In the genomic region with DNA sequence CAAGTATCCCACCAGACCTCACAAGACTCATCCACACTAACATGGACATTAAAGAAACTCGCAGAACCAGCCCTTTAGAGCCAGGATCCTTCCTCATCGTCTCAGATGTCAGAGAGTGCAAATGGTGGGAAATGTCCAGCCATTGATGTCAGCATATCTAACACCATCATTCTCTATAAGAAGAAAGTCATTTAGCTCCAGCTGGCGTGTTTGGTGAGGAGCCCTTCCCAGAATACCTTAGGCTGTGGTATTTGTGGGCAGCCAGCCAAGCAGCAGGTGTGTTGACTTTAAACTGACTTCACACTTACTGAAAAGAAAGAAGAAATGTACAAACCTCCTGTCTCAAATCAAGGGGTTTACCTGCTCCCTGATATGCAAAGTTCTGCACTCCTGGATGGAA, we compare ENCODE assay signal across 11 cellular contexts. TPM values are rescaled to one million over a fixed set of nuclear protein-coding genes. Genes with fewer than 3 reads are reported as not detected.
DNase-seq lines count a peak whose midpoint lies in the region; ATAC-seq and TF ChIP-seq lines count a peak whose summit lies in the region.
"Had no signal": no experiment of that assay in that cellular context is flagged by ENCODE, and none has a peak within 500 bp of the region (broad histone marks: within the 10 kb centered on the region; RNA-seq: fewer than 3 reads in every experiment).

No MANE protein-coding gene starts in this region.

- H3K4me1 Mint-ChIP-seq in activated T-cell treated with anti-CD3 and anti-CD28 coated beads, Interleukin-2, amount 50 U/mL, for 24 hours (ENCODE audit: low read depth) = peaks cover 81% of the 10 kb centered on the region
- H3K4me1 Mint-ChIP-seq: H9 had no signal

- DNase-seq in activated CD8-positive, alpha-beta memory T cell treated with anti-CD3 and anti-CD28 coated beads for 24 hours = peak; percentile 71
- DNase-seq in activated CD8-positive, alpha-beta memory T cell treated with anti-CD3 and anti-CD28 coated beads, Interleukin-2, amount 50 U/mL, for 48 hours = no peak
- no peak for DNase-seq in activated T-cell treated with anti-CD3 and anti-CD28 coated beads, Interleukin-2, amount 50 U/mL, for 24 hours
- peak; percentile 84 for DNase-seq in lung (ENCODE audit: low spot score)
- DNase-seq in upper lobe of left lung = peak in 1 of 2 donors; percentile 87
- no peak for DNase-seq in foreskin fibroblast
- DNase-seq in HUDEP-2 (lab: John Stamatoyannopoulos, UW; ENCODE audit: unreplicated experiment in 76 of 76) = no peak
- DNase-seq: H9 had no signal

- H3K27ac ChIP-seq in lung (ENCODE audit: low read depth in 1 of 2, low read length in 1 of 2) = peak overlapping the region in 1 of 2 donors; percentile 47
- H3K27ac ChIP-seq in upper lobe of left lung = peak overlapping the region; percentile 25 to 66 (median 46)
- H3K27ac ChIP-seq: cardiac muscle cell, KMS-11 had no signal

- no peaks in the 10 kb centered on the region for H3K9me3 ChIP-seq in lung (ENCODE audit: control insufficient read depth in 2 of 2, insufficient read depth in 1 of 2, low read length in 1 of 2)
- no peaks in the 10 kb centered on the region for H3K9me3 ChIP-seq in upper lobe of left lung

- H3K27ac Mint-ChIP-seq in activated T-cell treated with anti-CD3 and anti-CD28 coated beads, Interleukin-2, amount 50 U/mL, for 24 hours = peak overlapping the region; percentile 85
- H3K27ac Mint-ChIP-seq: H9 had no signal

- TF ChIP-seq EP300 in upper lobe of left lung (IDR thresholded peaks at IDR 0.05) = peak in 1 of 4 donors; percentile 57

- no peak for TF ChIP-seq CTCF in lung (IDR thresholded peaks at IDR 0.05; ENCODE audit: control extremely low read depth, extremely low read depth)
- TF ChIP-seq CTCF in upper lobe of left lung (IDR thresholded peaks at IDR 0.05) = no peak
- no peak for TF ChIP-seq CTCF in foreskin fibroblast (IDR thresholded peaks at IDR 0.05; ENCODE audit: low read depth, low read length)

- peaks cover 88% of the 10 kb centered on the region for H3K36me3 Mint-ChIP-seq in activated T-cell treated with anti-CD3 and anti-CD28 coated beads, Interleukin-2, amount 50 U/mL, for 24 hours (ENCODE audit: low read depth)

- H3K4me1 ChIP-seq in lung (ENCODE audit: control insufficient read depth in 2 of 2, insufficient read depth in 2 of 2, low read length in 2 of 2) (peaks cover 0 to 8% of the 10 kb centered on the region in 2 donors), upper lobe of left lung (peaks cover 5 to 37% (median 12%) of the 10 kb centered on the region in 4 donors)

- H3K36me3 ChIP-seq in lung (ENCODE audit: control insufficient read depth in 2 of 2, insufficient read depth in 2 of 2, low read length in 2 of 2) = peaks cover 26 to 42% of the 10 kb centered on the region in 2 donors
- H3K36me3 ChIP-seq in upper lobe of left lung = peaks cover 14 to 87% (median 44%) of the 10 kb centered on the region in 4 donors

- no peak for TF ChIP-seq POLR2A in upper lobe of left lung (IDR thresholded peaks at IDR 0.05)

- H3K4me3 Mint-ChIP-seq in activated T-cell treated with anti-CD3 and anti-CD28 coated beads, Interleukin-2, amount 50 U/mL, for 24 hours = peak overlapping the region; percentile 55
- H3K4me3 Mint-ChIP-seq: H9 had no signal

- WGBS in lung, 2 donors = 69 to 87% methylated on average over 3 of the region's 3 CpGs
- WGBS in upper lobe of left lung, 2 donors = 43 to 85% methylated on average over 3 of the region's 3 CpGs

- H3K27me3 ChIP-seq in lung (ENCODE audit: control insufficient read depth, insufficient read depth) (no peaks in the 10 kb centered on the region), upper lobe of left lung (no peaks in the 10 kb centered on the region)
- H3K27me3 ChIP-seq: cardiac muscle cell had no signal

- peaks cover 2% of the 10 kb centered on the region for H3K9me3 Mint-ChIP-seq in activated T-cell treated with anti-CD3 and anti-CD28 coated beads, Interleukin-2, amount 50 U/mL, for 24 hours
- H3K9me3 Mint-ChIP-seq: H9 had no signal

- H3K4me3 ChIP-seq in lung = no peak overlapping the region
- H3K4me3 ChIP-seq in upper lobe of left lung = no peak overlapping the region
- no peak overlapping the region for H3K4me3 ChIP-seq in foreskin fibroblast (ENCODE audit: low read depth in 1 of 2, low read length in 2 of 2)
- H3K4me3 ChIP-seq: cardiac muscle cell had no signal

- no peaks in the 10 kb centered on the region for H3K27me3 Mint-ChIP-seq in activated T-cell treated with anti-CD3 and anti-CD28 coated beads, Interleukin-2, amount 50 U/mL, for 24 hours

- ATAC-seq in lung (ENCODE audit: insufficient read depth, low FRiP score) (peak; percentile 31), upper lobe of left lung (ENCODE audit: low FRiP score in 2 of 2) (peak; percentile 38 to 74), HG03457 (IDR thresholded peaks at IDR 0.05; ENCODE audit: unreplicated experiment) (no peak)

RNA-seq across cellular contexts. Expression of a gene that starts 17.3 kb away (rescaled TPM):
- total RNA-seq in lung = 10 to 100 TPM; 32.7 to 38.7 TPM
- polyA plus RNA-seq in lung = 10 to 100 TPM; 11.3 to 13.7 TPM
- 10 to 100 TPM; 37.5 to 84.9 (median 45.3) TPM for total RNA-seq in upper lobe of left lung

RNA-seq across cellular contexts. Expression of a gene that starts 35.1 kb away (rescaled TPM):
- 1 to 10 TPM; 1.5 to 2.4 TPM for total RNA-seq in lung
- polyA plus RNA-seq in lung = 1 to 10 TPM; 1.0 to 4.3 TPM
- 10 to 100 TPM in 1 of 6 donors, 1 to 10 TPM in 5; 2.1 to 10.2 (median 3.0) TPM for total RNA-seq in upper lobe of left lung
- total RNA-seq: cardiac muscle cell, H9 had no signal

RNA-seq across cellular contexts. Expression of a gene that starts 48.9 kb away (rescaled TPM):
- total RNA-seq in lung (under 1 TPM; 0.18 to 0.43 TPM), upper lobe of left lung (under 1 TPM in 4 of 6 donors, not detected in 2; 0.15 to 0.47 (median 0.28) TPM)
- polyA plus RNA-seq in lung = 1 to 10 TPM in 1 of 2 donors, under 1 TPM in 1; 0.04 to 1.1 TPM
- total RNA-seq: cardiac muscle cell, H9 had no signal
- polyA plus RNA-seq: cardiac muscle cell had no signal

Comparison
In these comparisons a context has a peak if more than half of its experiments do, and no peak if none do; other contexts are left out.
1. DNase-seq: peak in activated CD8-positive, alpha-beta memory T cell treated with anti-CD3 and anti-CD28 coated beads for 24 hours (single experiment) and lung (single experiment); none in activated CD8-positive, alpha-beta memory T cell treated with anti-CD3 and anti-CD28 coated beads, Interleukin-2, amount 50 U/mL, for 48 hours (single experiment), activated T-cell treated with anti-CD3 and anti-CD28 coated beads, Interleukin-2, amount 50 U/mL, for 24 hours (single experiment), foreskin fibroblast (0 of 2) and HUDEP-2 (0 of 76).